ENCODE assay signal across 11 cellular contexts in genomic region chr2:239940861-239941570, GRCh38.
"Had no signal": no experiment of that assay in that cellular context is flagged by ENCODE, and none has a peak within 500 bp of the region (broad histone marks: within the 10 kb centered on the region; RNA-seq: fewer than 3 reads in every experiment).

No MANE protein-coding gene starts in this region.

- H3K9me3 Mint-ChIP-seq: activated naive CD8-positive, alpha-beta T cell treated with anti-CD3 and anti-CD28 coated beads for 36 hours; activated T-cell treated with anti-CD3 and anti-CD28 coated beads, Interleukin-2, amount 50 U/mL, for 4 hours; nephron had no signal

- H3K9me3 ChIP-seq: ascending aorta, thyroid gland had no signal

- H3K36me3 ChIP-seq: ascending aorta, thyroid gland had no signal

- H3K27me3 Mint-ChIP-seq: activated naive CD8-positive, alpha-beta T cell treated with anti-CD3 and anti-CD28 coated beads for 36 hours had no signal

- DNase-seq: activated CD4-positive, CD25-positive, alpha-beta regulatory T cell; activated gamma-delta T cell treated with Interleukin-2 at 50 U/mL for 16 hours; activated naive CD8-positive, alpha-beta T cell treated with anti-CD3 and anti-CD28 coated beads for 36 hours; activated T-cell treated with anti-CD3 and anti-CD28 coated beads, Interleukin-2, amount 50 U/mL, for 4 hours; foreskin melanocyte; thyroid gland had no signal

- H3K4me3 ChIP-seq: ascending aorta, skin epidermis, thyroid gland had no signal

- H3K27ac ChIP-seq: ascending aorta, skin epidermis, thyroid gland had no signal

- H3K27me3 ChIP-seq: ascending aorta, thyroid gland had no signal

- H3K4me3 Mint-ChIP-seq: activated naive CD8-positive, alpha-beta T cell treated with anti-CD3 and anti-CD28 coated beads for 36 hours; activated T-cell treated with anti-CD3 and anti-CD28 coated beads, Interleukin-2, amount 50 U/mL, for 4 hours; nephron had no signal

- ATAC-seq: activated T-cell treated with anti-CD3 and anti-CD28 coated beads, Interleukin-2, amount 50 U/mL, for 4 hours had no signal

- FAIRE-seq: colon, endothelial cell of umbilical vein had no signal

- H3K4me1 ChIP-seq: thyroid gland had no signal

- H3K27ac Mint-ChIP-seq: activated naive CD8-positive, alpha-beta T cell treated with anti-CD3 and anti-CD28 coated beads for 36 hours; nephron had no signal
